ENCODE assay signal across 1 cellular context in genomic region chr17:4497101-4497824, GRCh38.
TF ChIP-seq lines count a peak whose summit lies in the region.

No MANE protein-coding gene starts in this region.

TF ChIP-seq in endothelial cell of umbilical vein, 7 proteins besides CTCF, POLR2A, EP300 and RAD21 (continued from another document):
- TF ChIP-seq FOS (IDR thresholded peaks at IDR 0.05; ENCODE audit: borderline replicate concordance, insufficient read depth, low read length): no peak
